Comparison of ENCODE assay signal across 1 cellular context in the genomic region with DNA sequence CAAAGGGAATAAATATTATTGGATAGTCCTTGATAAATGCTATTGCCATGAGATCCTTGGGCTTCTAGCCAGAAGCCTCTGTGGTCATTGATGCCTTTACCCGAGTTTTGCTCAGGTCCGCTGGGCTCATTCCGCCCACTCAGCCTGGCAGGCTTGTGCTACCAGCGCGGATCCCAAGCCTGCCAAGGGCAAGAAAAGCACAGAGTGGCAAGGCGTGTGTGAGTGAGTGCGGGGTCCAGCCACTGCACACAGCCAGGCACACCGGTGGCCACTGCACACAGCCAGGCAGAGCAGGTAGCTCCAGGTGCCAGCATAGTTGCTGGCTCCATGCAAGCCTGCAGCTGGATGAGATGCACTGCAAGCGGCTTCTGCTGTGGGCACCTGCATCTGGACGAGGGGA.
TF ChIP-seq lines count a peak whose summit lies in the region.

No MANE protein-coding gene starts in this region.

TF ChIP-seq in HepG2, 621 proteins besides CTCF, POLR2A, EP300 and RAD21:
- TF ChIP-seq ZNF34 (CRISPR knock-in tag; IDR thresholded peaks at IDR 0.05; ENCODE audit: borderline replicate concordance): no peak
- TF ChIP-seq NFIB (CRISPR knock-in tag; IDR thresholded peaks at IDR 0.05; ENCODE audit: borderline replicate concordance): no peak
- 0 out of 2 replicates have a peak, but pooled peaks have one; percentile 18 for TF ChIP-seq ZNF768 (CRISPR knock-in tag; IDR thresholded peaks at IDR 0.05)
- TF ChIP-seq ZNF326 (CRISPR knock-in tag; IDR thresholded peaks at IDR 0.05; ENCODE audit: borderline replicate concordance): no peak
- TF ChIP-seq, protein P1, sequence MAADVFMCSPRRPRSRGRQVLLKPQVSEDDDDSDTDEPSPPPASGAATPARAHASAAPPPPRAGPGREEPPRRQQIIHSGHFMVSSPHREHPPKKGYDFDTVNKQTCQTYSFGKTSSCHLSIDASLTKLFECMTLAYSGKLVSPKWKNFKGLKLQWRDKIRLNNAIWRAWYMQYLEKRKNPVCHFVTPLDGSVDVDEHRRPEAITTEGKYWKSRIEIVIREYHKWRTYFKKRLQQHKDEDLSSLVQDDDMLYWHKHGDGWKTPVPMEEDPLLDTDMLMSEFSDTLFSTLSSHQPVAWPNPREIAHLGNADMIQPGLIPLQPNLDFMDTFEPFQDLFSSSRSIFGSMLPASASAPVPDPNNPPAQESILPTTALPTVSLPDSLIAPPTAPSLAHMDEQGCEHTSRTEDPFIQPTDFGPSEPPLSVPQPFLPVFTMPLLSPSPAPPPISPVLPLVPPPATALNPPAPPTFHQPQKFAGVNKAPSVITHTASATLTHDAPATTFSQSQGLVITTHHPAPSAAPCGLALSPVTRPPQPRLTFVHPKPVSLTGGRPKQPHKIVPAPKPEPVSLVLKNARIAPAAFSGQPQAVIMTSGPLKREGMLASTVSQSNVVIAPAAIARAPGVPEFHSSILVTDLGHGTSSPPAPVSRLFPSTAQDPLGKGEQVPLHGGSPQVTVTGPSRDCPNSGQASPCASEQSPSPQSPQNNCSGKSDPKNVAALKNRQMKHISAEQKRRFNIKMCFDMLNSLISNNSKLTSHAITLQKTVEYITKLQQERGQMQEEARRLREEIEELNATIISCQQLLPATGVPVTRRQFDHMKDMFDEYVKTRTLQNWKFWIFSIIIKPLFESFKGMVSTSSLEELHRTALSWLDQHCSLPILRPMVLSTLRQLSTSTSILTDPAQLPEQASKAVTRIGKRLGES (CRISPR knock-in tag; IDR thresholded peaks at IDR 0.05; ENCODE audit: borderline replicate concordance): no peak
- TF ChIP-seq AGO2 (optimal IDR thresholded peaks at IDR 0.05; ENCODE audit: low read depth, low read length): peak; percentile 50
- TF ChIP-seq, protein P2, sequence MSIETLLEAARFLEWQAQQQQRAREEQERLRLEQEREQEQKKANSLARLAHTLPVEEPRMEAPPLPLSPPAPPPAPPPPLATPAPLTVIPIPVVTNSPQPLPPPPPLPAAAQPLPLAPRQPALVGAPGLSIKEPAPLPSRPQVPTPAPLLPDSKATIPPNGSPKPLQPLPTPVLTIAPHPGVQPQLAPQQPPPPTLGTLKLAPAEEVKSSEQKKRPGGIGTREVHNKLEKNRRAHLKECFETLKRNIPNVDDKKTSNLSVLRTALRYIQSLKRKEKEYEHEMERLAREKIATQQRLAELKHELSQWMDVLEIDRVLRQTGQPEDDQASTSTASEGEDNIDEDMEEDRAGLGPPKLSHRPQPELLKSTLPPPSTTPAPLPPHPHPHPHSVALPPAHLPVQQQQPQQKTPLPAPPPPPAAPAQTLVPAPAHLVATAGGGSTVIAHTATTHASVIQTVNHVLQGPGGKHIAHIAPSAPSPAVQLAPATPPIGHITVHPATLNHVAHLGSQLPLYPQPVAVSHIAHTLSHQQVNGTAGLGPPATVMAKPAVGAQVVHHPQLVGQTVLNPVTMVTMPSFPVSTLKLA (IDR thresholded peaks at IDR 0.05): no peak
- TF ChIP-seq, protein P3, sequence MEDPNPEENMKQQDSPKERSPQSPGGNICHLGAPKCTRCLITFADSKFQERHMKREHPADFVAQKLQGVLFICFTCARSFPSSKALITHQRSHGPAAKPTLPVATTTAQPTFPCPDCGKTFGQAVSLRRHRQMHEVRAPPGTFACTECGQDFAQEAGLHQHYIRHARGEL (CRISPR knock-in tag; IDR thresholded peaks at IDR 0.05): no peak
- no peak for TF ChIP-seq HES4 (CRISPR knock-in tag; IDR thresholded peaks at IDR 0.05; ENCODE audit: borderline replicate concordance)
